ENCODE assay signal across 1 cellular context in the genomic region with DNA sequence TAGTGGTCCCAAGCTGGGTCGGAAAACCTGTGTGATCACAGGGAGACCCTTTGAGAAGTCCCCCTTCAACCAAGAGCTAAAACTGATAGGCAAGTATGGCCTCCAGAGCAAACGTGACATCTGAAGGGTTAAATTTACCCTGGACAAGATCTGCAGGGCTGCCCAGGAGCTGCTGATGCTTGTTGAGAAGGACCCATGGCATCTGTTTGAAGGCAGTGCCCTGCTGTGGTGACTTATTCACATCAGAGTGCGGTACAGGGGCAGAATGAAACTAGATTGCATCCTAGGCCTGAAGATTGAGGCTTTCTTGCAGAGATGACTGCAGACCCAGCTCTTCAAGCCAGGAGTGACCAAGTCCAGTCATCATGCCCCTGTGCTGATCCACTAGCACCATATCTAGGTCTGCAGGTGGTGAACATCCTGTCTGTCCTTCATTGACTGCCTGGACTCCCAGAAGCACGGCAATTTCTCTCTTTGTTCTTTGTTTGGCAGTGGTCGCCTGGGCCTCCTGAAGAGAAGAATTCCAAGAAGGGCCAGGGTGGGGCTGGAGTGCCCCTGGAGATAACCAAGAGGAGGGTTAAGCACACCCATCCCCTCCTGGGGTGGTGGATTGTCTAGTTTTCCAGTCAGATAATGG.
TF ChIP-seq lines count a peak whose summit lies in the region.

No MANE protein-coding gene starts in this region.

TF ChIP-seq in K562, 482 proteins besides CTCF, POLR2A, EP300 and RAD21 (continued from another document and continues in another):
- TF ChIP-seq, protein P1, sequence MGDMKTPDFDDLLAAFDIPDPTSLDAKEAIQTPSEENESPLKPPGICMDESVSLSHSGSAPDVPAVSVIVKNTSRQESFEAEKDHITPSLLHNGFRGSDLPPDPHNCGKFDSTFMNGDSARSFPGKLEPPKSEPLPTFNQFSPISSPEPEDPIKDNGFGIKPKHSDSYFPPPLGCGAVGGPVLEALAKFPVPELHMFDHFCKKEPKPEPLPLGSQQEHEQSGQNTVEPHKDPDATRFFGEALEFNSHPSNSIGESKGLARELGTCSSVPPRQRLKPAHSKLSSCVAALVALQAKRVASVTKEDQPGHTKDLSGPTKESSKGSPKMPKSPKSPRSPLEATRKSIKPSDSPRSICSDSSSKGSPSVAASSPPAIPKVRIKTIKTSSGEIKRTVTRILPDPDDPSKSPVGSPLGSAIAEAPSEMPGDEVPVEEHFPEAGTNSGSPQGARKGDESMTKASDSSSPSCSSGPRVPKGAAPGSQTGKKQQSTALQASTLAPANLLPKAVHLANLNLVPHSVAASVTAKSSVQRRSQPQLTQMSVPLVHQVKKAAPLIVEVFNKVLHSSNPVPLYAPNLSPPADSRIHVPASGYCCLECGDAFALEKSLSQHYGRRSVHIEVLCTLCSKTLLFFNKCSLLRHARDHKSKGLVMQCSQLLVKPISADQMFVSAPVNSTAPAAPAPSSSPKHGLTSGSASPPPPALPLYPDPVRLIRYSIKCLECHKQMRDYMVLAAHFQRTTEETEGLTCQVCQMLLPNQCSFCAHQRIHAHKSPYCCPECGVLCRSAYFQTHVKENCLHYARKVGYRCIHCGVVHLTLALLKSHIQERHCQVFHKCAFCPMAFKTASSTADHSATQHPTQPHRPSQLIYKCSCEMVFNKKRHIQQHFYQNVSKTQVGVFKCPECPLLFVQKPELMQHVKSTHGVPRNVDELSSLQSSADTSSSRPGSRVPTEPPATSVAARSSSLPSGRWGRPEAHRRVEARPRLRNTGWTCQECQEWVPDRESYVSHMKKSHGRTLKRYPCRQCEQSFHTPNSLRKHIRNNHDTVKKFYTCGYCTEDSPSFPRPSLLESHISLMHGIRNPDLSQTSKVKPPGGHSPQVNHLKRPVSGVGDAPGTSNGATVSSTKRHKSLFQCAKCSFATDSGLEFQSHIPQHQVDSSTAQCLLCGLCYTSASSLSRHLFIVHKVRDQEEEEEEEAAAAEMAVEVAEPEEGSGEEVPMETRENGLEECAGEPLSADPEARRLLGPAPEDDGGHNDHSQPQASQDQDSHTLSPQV (IDR thresholded peaks at IDR 0.05): peak; percentile 90
- TF ChIP-seq FOXK2 (conservative IDR thresholded peaks at IDR 0.05 in 1 of 2, IDR thresholded peaks at IDR 0.05 in 1 of 2; ENCODE audit: low read depth in 2 of 2) (peak; percentile 25 to 43; a peak in 1 of 4 replicates), ARID1B (IDR thresholded peaks at IDR 0.05) (peak; percentile 96), MTF1 (CRISPR knock-in tag; IDR thresholded peaks at IDR 0.05; ENCODE audit: borderline replicate concordance) (no peak), HSF4 (CRISPR knock-in tag; IDR thresholded peaks at IDR 0.05; ENCODE audit: borderline replicate concordance) (no peak), NCOA6 (IDR thresholded peaks at IDR 0.05) (no peak), MTA3 (IDR thresholded peaks at IDR 0.05; ENCODE audit: borderline replicate concordance) (peak; percentile 69; the same call in 1 of the 2 replicates), BRD4 (IDR thresholded peaks at IDR 0.05) (no peak), BRD9 (IDR thresholded peaks at IDR 0.05; ENCODE audit: low read depth, partially characterized antibody) (no peak), CC2D1A (IDR thresholded peaks at IDR 0.05) (peak; percentile 85; the same call in 1 of the 2 replicates), WHSC1 (IDR thresholded peaks at IDR 0.05; ENCODE audit: low read length) (no peak), RNF2 (IDR thresholded peaks at IDR 0.05) (no peak), BMI1 (IDR thresholded peaks at IDR 0.05; ENCODE audit: low read length) (no peak), POLR3A (IDR thresholded peaks at IDR 0.05; ENCODE audit: borderline replicate concordance, extremely low read depth, insufficient read depth, insufficient read length) (no peak), TEAD1 (CRISPR knock-in tag; IDR thresholded peaks at IDR 0.05) (no peak), ZNF12 (CRISPR knock-in tag; IDR thresholded peaks at IDR 0.05) (no peak), DMBX1 (CRISPR knock-in tag; IDR thresholded peaks at IDR 0.05; ENCODE audit: borderline replicate concordance) (peak; percentile 68; the same call in 1 of the 2 replicates), SPI1 (IDR thresholded peaks at IDR 0.05; ENCODE audit: borderline replicate concordance, low read depth, low read length) (no peak), ZNF764 (CRISPR knock-in tag; IDR thresholded peaks at IDR 0.05; ENCODE audit: low read depth) (no peak), ATF7 (IDR thresholded peaks at IDR 0.05) (no peak), TAF1 (IDR thresholded peaks at IDR 0.05; ENCODE audit: control insufficient read depth, extremely low read depth, insufficient read depth, low read length, severe bottlenecking) (peak; percentile 33), ZKSCAN1 (IDR thresholded peaks at IDR 0.05; ENCODE audit: low read depth, low read length) (peak; percentile 16; the same call in 1 of the 2 replicates), KLF10 (CRISPR knock-in tag; IDR thresholded peaks at IDR 0.05) (no peak), DACH1 (IDR thresholded peaks at IDR 0.05; ENCODE audit: partially characterized antibody) (no peak), ZNF507 (tag; conservative IDR thresholded peaks at IDR 0.05) (no peak), ZNF76 (CRISPR knock-in tag; IDR thresholded peaks at IDR 0.05; ENCODE audit: borderline replicate concordance) (no peak), ZNF830 (CRISPR knock-in tag; IDR thresholded peaks at IDR 0.05) (no peak), ZBTB7A (IDR thresholded peaks at IDR 0.05; ENCODE audit: borderline replicate concordance, control insufficient read depth, low read depth, low read length) (peak; percentile 33; the same call in 1 of the 2 replicates), PRPF4 (IDR thresholded peaks at IDR 0.05; ENCODE audit: insufficient read depth, low read depth, low read length, poor library complexity, severe bottlenecking) (no peak), HDAC2 (IDR thresholded peaks at IDR 0.05) (peak; percentile 77; the same call in 1 of the 2 replicates), ADNP (tag; IDR thresholded peaks at IDR 0.05) (no peak), ZNF134 (CRISPR knock-in tag; conservative IDR thresholded peaks at IDR 0.05) (no peak), MTA1 (IDR thresholded peaks at IDR 0.05; ENCODE audit: borderline replicate concordance) (no peak), ZNF551 (CRISPR knock-in tag; IDR thresholded peaks at IDR 0.05) (no peak), CHCHD3 (CRISPR knock-in tag; IDR thresholded peaks at IDR 0.05) (no peak), ZNF263 (CRISPR knock-in tag; IDR thresholded peaks at IDR 0.05; ENCODE audit: borderline replicate concordance) (no peak), ZBTB17 (CRISPR knock-in tag; IDR thresholded peaks at IDR 0.05) (no peak)
- TF ChIP-seq, protein P2, sequence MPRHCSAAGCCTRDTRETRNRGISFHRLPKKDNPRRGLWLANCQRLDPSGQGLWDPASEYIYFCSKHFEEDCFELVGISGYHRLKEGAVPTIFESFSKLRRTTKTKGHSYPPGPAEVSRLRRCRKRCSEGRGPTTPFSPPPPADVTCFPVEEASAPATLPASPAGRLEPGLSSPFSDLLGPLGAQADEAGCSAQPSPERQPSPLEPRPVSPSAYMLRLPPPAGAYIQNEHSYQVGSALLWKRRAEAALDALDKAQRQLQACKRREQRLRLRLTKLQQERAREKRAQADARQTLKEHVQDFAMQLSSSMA (CRISPR knock-in tag; IDR thresholded peaks at IDR 0.05): no peak
- TF ChIP-seq, protein P3, sequence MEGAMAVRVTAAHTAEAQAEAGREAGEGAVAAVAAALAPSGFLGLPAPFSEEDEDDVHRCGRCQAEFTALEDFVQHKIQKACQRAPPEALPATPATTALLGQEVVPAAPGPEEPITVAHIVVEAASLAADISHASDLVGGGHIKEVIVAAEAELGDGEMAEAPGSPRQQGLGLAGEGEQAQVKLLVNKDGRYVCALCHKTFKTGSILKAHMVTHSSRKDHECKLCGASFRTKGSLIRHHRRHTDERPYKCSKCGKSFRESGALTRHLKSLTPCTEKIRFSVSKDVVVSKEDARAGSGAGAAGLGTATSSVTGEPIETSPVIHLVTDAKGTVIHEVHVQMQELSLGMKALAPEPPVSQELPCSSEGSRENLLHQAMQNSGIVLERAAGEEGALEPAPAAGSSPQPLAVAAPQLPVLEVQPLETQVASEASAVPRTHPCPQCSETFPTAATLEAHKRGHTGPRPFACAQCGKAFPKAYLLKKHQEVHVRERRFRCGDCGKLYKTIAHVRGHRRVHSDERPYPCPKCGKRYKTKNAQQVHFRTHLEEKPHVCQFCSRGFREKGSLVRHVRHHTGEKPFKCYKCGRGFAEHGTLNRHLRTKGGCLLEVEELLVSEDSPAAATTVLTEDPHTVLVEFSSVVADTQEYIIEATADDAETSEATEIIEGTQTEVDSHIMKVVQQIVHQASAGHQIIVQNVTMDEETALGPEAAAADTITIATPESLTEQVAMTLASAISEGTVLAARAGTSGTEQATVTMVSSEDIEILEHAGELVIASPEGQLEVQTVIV (CRISPR knock-in tag; IDR thresholded peaks at IDR 0.05; ENCODE audit: borderline replicate concordance): no peak
- TF ChIP-seq, protein P4, sequence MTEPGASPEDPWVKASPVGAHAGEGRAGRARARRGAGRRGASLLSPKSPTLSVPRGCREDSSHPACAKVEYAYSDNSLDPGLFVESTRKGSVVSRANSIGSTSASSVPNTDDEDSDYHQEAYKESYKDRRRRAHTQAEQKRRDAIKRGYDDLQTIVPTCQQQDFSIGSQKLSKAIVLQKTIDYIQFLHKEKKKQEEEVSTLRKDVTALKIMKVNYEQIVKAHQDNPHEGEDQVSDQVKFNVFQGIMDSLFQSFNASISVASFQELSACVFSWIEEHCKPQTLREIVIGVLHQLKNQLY (CRISPR knock-in tag; conservative IDR thresholded peaks at IDR 0.05): no peak
- TF ChIP-seq, protein P5, sequence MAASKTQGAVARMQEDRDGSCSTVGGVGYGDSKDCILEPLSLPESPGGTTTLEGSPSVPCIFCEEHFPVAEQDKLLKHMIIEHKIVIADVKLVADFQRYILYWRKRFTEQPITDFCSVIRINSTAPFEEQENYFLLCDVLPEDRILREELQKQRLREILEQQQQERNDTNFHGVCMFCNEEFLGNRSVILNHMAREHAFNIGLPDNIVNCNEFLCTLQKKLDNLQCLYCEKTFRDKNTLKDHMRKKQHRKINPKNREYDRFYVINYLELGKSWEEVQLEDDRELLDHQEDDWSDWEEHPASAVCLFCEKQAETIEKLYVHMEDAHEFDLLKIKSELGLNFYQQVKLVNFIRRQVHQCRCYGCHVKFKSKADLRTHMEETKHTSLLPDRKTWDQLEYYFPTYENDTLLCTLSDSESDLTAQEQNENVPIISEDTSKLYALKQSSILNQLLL (CRISPR knock-in tag; IDR thresholded peaks at IDR 0.05; ENCODE audit: borderline replicate concordance): no peak
- TF ChIP-seq, protein P6, sequence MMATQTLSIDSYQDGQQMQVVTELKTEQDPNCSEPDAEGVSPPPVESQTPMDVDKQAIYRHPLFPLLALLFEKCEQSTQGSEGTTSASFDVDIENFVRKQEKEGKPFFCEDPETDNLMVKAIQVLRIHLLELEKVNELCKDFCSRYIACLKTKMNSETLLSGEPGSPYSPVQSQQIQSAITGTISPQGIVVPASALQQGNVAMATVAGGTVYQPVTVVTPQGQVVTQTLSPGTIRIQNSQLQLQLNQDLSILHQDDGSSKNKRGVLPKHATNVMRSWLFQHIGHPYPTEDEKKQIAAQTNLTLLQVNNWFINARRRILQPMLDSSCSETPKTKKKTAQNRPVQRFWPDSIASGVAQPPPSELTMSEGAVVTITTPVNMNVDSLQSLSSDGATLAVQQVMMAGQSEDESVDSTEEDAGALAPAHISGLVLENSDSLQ (IDR thresholded peaks at IDR 0.05): peak; percentile 13; the same call in 1 of the 2 replicates
- TF ChIP-seq, protein P7, sequence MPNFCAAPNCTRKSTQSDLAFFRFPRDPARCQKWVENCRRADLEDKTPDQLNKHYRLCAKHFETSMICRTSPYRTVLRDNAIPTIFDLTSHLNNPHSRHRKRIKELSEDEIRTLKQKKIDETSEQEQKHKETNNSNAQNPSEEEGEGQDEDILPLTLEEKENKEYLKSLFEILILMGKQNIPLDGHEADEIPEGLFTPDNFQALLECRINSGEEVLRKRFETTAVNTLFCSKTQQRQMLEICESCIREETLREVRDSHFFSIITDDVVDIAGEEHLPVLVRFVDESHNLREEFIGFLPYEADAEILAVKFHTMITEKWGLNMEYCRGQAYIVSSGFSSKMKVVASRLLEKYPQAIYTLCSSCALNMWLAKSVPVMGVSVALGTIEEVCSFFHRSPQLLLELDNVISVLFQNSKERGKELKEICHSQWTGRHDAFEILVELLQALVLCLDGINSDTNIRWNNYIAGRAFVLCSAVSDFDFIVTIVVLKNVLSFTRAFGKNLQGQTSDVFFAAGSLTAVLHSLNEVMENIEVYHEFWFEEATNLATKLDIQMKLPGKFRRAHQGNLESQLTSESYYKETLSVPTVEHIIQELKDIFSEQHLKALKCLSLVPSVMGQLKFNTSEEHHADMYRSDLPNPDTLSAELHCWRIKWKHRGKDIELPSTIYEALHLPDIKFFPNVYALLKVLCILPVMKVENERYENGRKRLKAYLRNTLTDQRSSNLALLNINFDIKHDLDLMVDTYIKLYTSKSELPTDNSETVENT (CRISPR knock-in tag; IDR thresholded peaks at IDR 0.05): no peak
- TF ChIP-seq, protein P8, sequence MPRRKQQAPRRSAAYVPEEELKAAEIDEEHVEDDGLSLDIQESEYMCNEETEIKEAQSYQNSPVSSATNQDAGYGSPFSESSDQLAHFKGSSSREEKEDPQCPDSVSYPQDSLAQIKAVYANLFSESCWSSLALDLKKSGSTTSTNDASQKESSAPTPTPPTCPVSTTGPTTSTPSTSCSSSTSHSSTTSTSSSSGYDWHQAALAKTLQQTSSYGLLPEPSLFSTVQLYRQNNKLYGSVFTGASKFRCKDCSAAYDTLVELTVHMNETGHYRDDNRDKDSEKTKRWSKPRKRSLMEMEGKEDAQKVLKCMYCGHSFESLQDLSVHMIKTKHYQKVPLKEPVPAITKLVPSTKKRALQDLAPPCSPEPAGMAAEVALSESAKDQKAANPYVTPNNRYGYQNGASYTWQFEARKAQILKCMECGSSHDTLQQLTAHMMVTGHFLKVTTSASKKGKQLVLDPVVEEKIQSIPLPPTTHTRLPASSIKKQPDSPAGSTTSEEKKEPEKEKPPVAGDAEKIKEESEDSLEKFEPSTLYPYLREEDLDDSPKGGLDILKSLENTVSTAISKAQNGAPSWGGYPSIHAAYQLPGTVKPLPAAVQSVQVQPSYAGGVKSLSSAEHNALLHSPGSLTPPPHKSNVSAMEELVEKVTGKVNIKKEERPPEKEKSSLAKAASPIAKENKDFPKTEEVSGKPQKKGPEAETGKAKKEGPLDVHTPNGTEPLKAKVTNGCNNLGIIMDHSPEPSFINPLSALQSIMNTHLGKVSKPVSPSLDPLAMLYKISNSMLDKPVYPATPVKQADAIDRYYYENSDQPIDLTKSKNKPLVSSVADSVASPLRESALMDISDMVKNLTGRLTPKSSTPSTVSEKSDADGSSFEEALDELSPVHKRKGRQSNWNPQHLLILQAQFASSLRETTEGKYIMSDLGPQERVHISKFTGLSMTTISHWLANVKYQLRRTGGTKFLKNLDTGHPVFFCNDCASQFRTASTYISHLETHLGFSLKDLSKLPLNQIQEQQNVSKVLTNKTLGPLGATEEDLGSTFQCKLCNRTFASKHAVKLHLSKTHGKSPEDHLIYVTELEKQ (CRISPR knock-in tag; IDR thresholded peaks at IDR 0.05): no peak
